Comparison of ENCODE assay signal across 23 cellular contexts in the genomic region with DNA sequence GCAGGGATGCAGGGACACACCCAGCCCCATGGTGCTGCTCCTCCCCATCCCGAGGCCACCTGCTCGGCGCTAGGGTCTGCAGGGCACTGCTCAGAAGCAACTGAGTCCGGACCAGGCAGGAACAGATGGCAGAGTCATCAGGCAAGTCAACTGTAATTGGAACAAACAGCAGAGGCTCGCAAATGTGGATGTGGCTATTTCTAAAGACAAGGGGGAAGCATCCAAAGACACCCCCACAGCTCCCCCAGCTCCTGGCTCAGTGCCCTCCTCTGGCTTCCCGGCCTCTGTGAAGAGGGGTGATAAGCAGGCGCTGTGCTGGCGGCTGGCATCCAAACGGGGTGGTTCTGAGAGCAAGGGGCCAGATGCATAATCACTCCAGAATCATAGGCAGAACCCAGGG.
"Had no signal": no experiment of that assay in that cellular context is flagged by ENCODE, and none has a peak within 500 bp of the region (broad histone marks: within the 10 kb centered on the region; RNA-seq: fewer than 3 reads in every experiment).

No MANE protein-coding gene starts in this region.

- ATAC-seq: esophagus mucosa; left lung; stimulated activated effector memory CD8-positive, alpha-beta T cell treated with anti-CD3 and anti-CD28 coated beads, Interleukin-12 subunit alpha, Interleukin-12 subunit beta, amount 100 ng/mL, for 72 hours; stimulated activated naive CD8-positive, alpha-beta T cell treated with anti-CD3 and anti-CD28 coated beads, Interleukin-15, amount 100 ng/mL, for 72 hours; WTC11 had no signal

- H3K27me3 Mint-ChIP-seq: activated naive CD8-positive, alpha-beta T cell; activated T-cell treated with anti-CD3 and anti-CD28 coated beads, Interleukin-2, amount 50 U/mL, for 24 hours; naive B cell; stimulated activated naive CD8-positive, alpha-beta T cell treated with anti-CD3 and anti-CD28 coated beads, Interleukin-15, amount 100 ng/mL, for 72 hours had no signal

- H3K27ac Mint-ChIP-seq: activated naive CD8-positive, alpha-beta T cell; activated T-cell treated with anti-CD3 and anti-CD28 coated beads, Interleukin-2, amount 50 U/mL, for 24 hours; activated T-helper 2 cell treated with anti-CD3 and anti-CD28 coated beads, Interferon-gamma antibody, Interleukin-2, Interleukin-4, amounts not matched to agents 10 μg/mL and 5 μg/mL and 100 μg/mL, durations not matched to agents 14 hours and 24 hours and 36 hours; immature natural killer cell; naive B cell; stimulated activated effector memory CD8-positive, alpha-beta T cell treated with anti-CD3 and anti-CD28 coated beads, Interleukin-12 subunit alpha, Interleukin-12 subunit beta, amount 100 ng/mL, for 72 hours; stimulated activated naive CD8-positive, alpha-beta T cell treated with anti-CD3 and anti-CD28 coated beads, Interleukin-15, amount 100 ng/mL, for 72 hours; WTC11 had no signal

- H3K4me1 Mint-ChIP-seq: immature natural killer cell; naive B cell; stimulated activated effector memory CD8-positive, alpha-beta T cell treated with anti-CD3 and anti-CD28 coated beads, Interleukin-12 subunit alpha, Interleukin-12 subunit beta, amount 100 ng/mL, for 72 hours; stimulated activated naive CD8-positive, alpha-beta T cell treated with anti-CD3 and anti-CD28 coated beads, Interleukin-15, amount 100 ng/mL, for 72 hours had no signal

- H3K4me3 Mint-ChIP-seq: activated naive CD8-positive, alpha-beta T cell; activated T-cell treated with anti-CD3 and anti-CD28 coated beads, Interleukin-2, amount 50 U/mL, for 24 hours; immature natural killer cell; stimulated activated effector memory CD8-positive, alpha-beta T cell treated with anti-CD3 and anti-CD28 coated beads, Interleukin-12 subunit alpha, Interleukin-12 subunit beta, amount 100 ng/mL, for 72 hours; stimulated activated naive CD8-positive, alpha-beta T cell treated with anti-CD3 and anti-CD28 coated beads, Interleukin-15, amount 100 ng/mL, for 72 hours; WTC11 had no signal

- H3K36me3 Mint-ChIP-seq: activated naive CD8-positive, alpha-beta T cell; immature natural killer cell; naive B cell; stimulated activated effector memory CD8-positive, alpha-beta T cell treated with anti-CD3 and anti-CD28 coated beads, Interleukin-12 subunit alpha, Interleukin-12 subunit beta, amount 100 ng/mL, for 72 hours had no signal

- DNase-seq: activated CD8-positive, alpha-beta memory T cell treated with anti-CD3 and anti-CD28 coated beads for 24 hours; activated CD8-positive, alpha-beta memory T cell treated with anti-CD3 and anti-CD28 coated beads, Interleukin-2, amount 50 U/mL, for 4 hours; activated naive CD4-positive, alpha-beta T cell; activated T-cell treated with anti-CD3 and anti-CD28 coated beads, Interleukin-2, amount 50 U/mL, for 24 hours; adrenal gland; brain microvascular endothelial cell; caudate nucleus; effector memory CD4-positive, alpha-beta T cell; foreskin melanocyte; glutamatergic neuron; immature natural killer cell; naive B cell; nucleus accumbens; stimulated activated CD4-positive, alpha-beta T cell treated with anti-CD3 and anti-CD28 coated beads, Interleukin-1b, Interleukin-23, amount 100 ng/mL, for 48 hours; stimulated activated naive CD8-positive, alpha-beta T cell treated with anti-CD3 and anti-CD28 coated beads, Interleukin-15, amount 100 ng/mL, for 72 hours; transverse colon; uterus had no signal

- H3K9me3 Mint-ChIP-seq: activated T-cell treated with anti-CD3 and anti-CD28 coated beads, Interleukin-2, amount 50 U/mL, for 24 hours had no signal
